Comparison of ENCODE assay signal across 7 cellular contexts in genomic region chr17:20076137-20076536, GRCh38.
A peak's percentile ranks its signal among the peaks of the same experiment; 100 is the strongest.
DNase-seq lines count a peak whose midpoint lies in the region; ATAC-seq and TF ChIP-seq lines count a peak whose summit lies in the region.
"Not testable (repeated sequence)": the region's sequence is repeated elsewhere in the genome, so short reads cannot be mapped to it uniquely, and the experiment has no call there.

No MANE protein-coding gene starts in this region.

- H3K4me3 ChIP-seq in BLaER1; MM.1S (ENCODE audit: low read length): not testable (repeated sequence)
- H3K4me3 ChIP-seq in adipocyte (ENCODE audit: low read length) (peak overlapping the region; percentile 75), left ventricle myocardium inferior (peak overlapping the region; percentile 56), thoracic aorta (peak overlapping the region; percentile 55)

- not testable (repeated sequence) for H4K20me1 ChIP-seq in BLaER1; MM.1S (ENCODE audit: insufficient read depth, low read length)

- H3K9me3 ChIP-seq in BLaER1; MM.1S (replicated peaks; ENCODE audit: insufficient read depth, low read length); adipocyte (ENCODE audit: control insufficient read depth, low read length); left ventricle myocardium inferior (replicated peaks); thoracic aorta: not testable (repeated sequence)

- H3K4me2 ChIP-seq in BLaER1: peak overlapping the region; percentile 10; the same call in 1 of the 2 replicates
- H3K4me2 ChIP-seq in MM.1S (ENCODE audit: low read depth, low read length): peak overlapping the region; percentile 37; the same call in 1 of the 2 replicates

- TF ChIP-seq CTCF in MM.1S (IDR thresholded peaks at IDR 0.05; ENCODE audit: low read length); left ventricle myocardium inferior (IDR thresholded peaks at IDR 0.05; ENCODE audit: borderline replicate concordance); thoracic aorta (IDR thresholded peaks at IDR 0.05): not testable (repeated sequence)

- H3K27me3 Mint-ChIP-seq in dendritic cell treated with granulocyte-macrophage colony-stimulating factor and Interleukin-4, amounts not matched to agents 40 ng/mL and 50 ng/mL, for 4 days: not testable (repeated sequence)

- H3K4me1 ChIP-seq in BLaER1 (peaks cover 48% of the 10 kb centered on the region), MM.1S (ENCODE audit: low read length) (peaks cover 29% of the 10 kb centered on the region), adipocyte (ENCODE audit: control insufficient read depth, insufficient read depth, low read length) (peaks cover 33% of the 10 kb centered on the region), left ventricle myocardium inferior (peaks cover 25% of the 10 kb centered on the region), thoracic aorta (ENCODE audit: control insufficient read depth in 1 of 2, low read depth in 2 of 2) (peaks cover 36 to 60% of the 10 kb centered on the region in 2 donors)

- peak overlapping the region; percentile 59 for H3K27ac Mint-ChIP-seq in dendritic cell treated with granulocyte-macrophage colony-stimulating factor and Interleukin-4, amounts not matched to agents 40 ng/mL and 50 ng/mL, for 4 days

- not testable (repeated sequence) for H3K9ac ChIP-seq in BLaER1; MM.1S (ENCODE audit: low read length)
- H3K9ac ChIP-seq in adipocyte (ENCODE audit: low read length): peak overlapping the region; percentile 79

- not testable (repeated sequence) for H3K9me3 Mint-ChIP-seq in dendritic cell treated with granulocyte-macrophage colony-stimulating factor and Interleukin-4, amounts not matched to agents 40 ng/mL and 50 ng/mL, for 4 days

- H2AFZ ChIP-seq in MM.1S (ENCODE audit: low read length): not testable (repeated sequence)

- not testable (repeated sequence) for H3K27ac ChIP-seq in BLaER1; MM.1S (ENCODE audit: low read length)
- peak overlapping the region; percentile 72 for H3K27ac ChIP-seq in left ventricle myocardium inferior (replicated peaks)
- H3K27ac ChIP-seq in thoracic aorta: peak overlapping the region; percentile 70 to 78

- H3K4me3 Mint-ChIP-seq in dendritic cell treated with granulocyte-macrophage colony-stimulating factor and Interleukin-4, amounts not matched to agents 40 ng/mL and 50 ng/mL, for 4 days: peak overlapping the region; percentile 46

- not testable (repeated sequence) for H3K36me3 ChIP-seq in BLaER1; MM.1S (replicated peaks; ENCODE audit: insufficient read depth, low read length); adipocyte (ENCODE audit: control insufficient read depth, insufficient read depth, low read length, severe bottlenecking); left ventricle myocardium inferior; thoracic aorta

- peaks cover 15% of the 10 kb centered on the region for H3F3A ChIP-seq in MM.1S (ENCODE audit: insufficient read depth, low read length)

- not testable (repeated sequence) for H3K9me2 ChIP-seq in MM.1S (replicated peaks; ENCODE audit: insufficient read depth, low read length)

- DNase-seq in MM.1S; adipocyte (ENCODE audit: low read depth); left ventricle myocardium inferior; thoracic aorta (ENCODE audit: low spot score): not testable (repeated sequence)
- peak; percentile 47 for DNase-seq in posterior vena cava (ENCODE audit: low spot score)

- peaks cover 71% of the 10 kb centered on the region for H3K79me2 ChIP-seq in MM.1S (ENCODE audit: low read length)

- peaks cover 70% of the 10 kb centered on the region for H3K4me1 Mint-ChIP-seq in dendritic cell treated with granulocyte-macrophage colony-stimulating factor and Interleukin-4, amounts not matched to agents 40 ng/mL and 50 ng/mL, for 4 days (ENCODE audit: low read depth)

- H3K36me3 Mint-ChIP-seq in dendritic cell treated with granulocyte-macrophage colony-stimulating factor and Interleukin-4, amounts not matched to agents 40 ng/mL and 50 ng/mL, for 4 days (ENCODE audit: low read depth): peaks cover 21% of the 10 kb centered on the region

- not testable (repeated sequence) for H3K27me3 ChIP-seq in BLaER1; MM.1S (replicated peaks; ENCODE audit: insufficient read depth, low read length); adipocyte (replicated peaks; ENCODE audit: control insufficient read depth, insufficient read depth, low read length); left ventricle myocardium inferior (ENCODE audit: low read depth); thoracic aorta (replicated peaks; ENCODE audit: insufficient read depth)

- not testable (repeated sequence) for ATAC-seq in thoracic aorta (ENCODE audit: insufficient number of reproducible peaks, low FRiP score, low read depth)

- intact Hi-C loops in dendritic cell treated with granulocyte-macrophage colony-stimulating factor and Interleukin-4, amounts not matched to agents 40 ng/mL and 50 ng/mL, for 4 days (cut with micrococcal nuclease); left ventricle myocardium inferior (cut with micrococcal nuclease); posterior vena cava (cut with DNase I): not testable (repeated sequence)
